ENCODE assay signal across 12 cellular contexts in genomic region chr9:2560175-2560574, GRCh38.
DNase-seq lines count a peak whose midpoint lies in the region; ATAC-seq and TF ChIP-seq lines count a peak whose summit lies in the region.
"Had no signal": no experiment of that assay in that cellular context is flagged by ENCODE, and none has a peak within 500 bp of the region (broad histone marks: within the 10 kb centered on the region; RNA-seq: fewer than 3 reads in every experiment).

No MANE protein-coding gene starts in this region.

- no peaks in the 10 kb centered on the region for H3K36me3 Mint-ChIP-seq in activated naive CD8-positive, alpha-beta T cell treated with anti-CD3 and anti-CD28 coated beads for 36 hours

- DNase-seq in EH (ENCODE audit: low read depth) (peak; percentile 22), NCI-H510A treated with DMSO at 0.1 percent for 48 hours (lab: John Stamatoyannopoulos, UW) (peak; percentile 78), left ventricle myocardium superior (no peak), sigmoid colon (no peak), NCI-H2171 (lab: John Stamatoyannopoulos, UW) (no peak), cerebellum (ENCODE audit: low spot score) (no peak)
- no peak for DNase-seq in activated naive CD8-positive, alpha-beta T cell treated with anti-CD3 and anti-CD28 coated beads for 36 hours
- DNase-seq: activated T-cell treated with anti-CD3 and anti-CD28 coated beads, Interleukin-2, amount 50 U/mL, for 24 hours; Karpas-422; NCI-H1930; OCI-M1 had no signal

- no peaks in the 10 kb centered on the region for H3K9me3 ChIP-seq in sigmoid colon

- no peaks in the 10 kb centered on the region for H3K36me3 ChIP-seq in sigmoid colon

- peaks cover 0 to 21% (median 19%) of the 10 kb centered on the region in 4 donors for H3K4me1 ChIP-seq in sigmoid colon

- peaks cover 20% of the 10 kb centered on the region for H3K9me3 Mint-ChIP-seq in activated naive CD8-positive, alpha-beta T cell treated with anti-CD3 and anti-CD28 coated beads for 36 hours

- no peaks in the 10 kb centered on the region for H3K4me1 Mint-ChIP-seq in activated naive CD8-positive, alpha-beta T cell treated with anti-CD3 and anti-CD28 coated beads for 36 hours

- H3K27me3 Mint-ChIP-seq in activated naive CD8-positive, alpha-beta T cell treated with anti-CD3 and anti-CD28 coated beads for 36 hours: peaks cover 4% of the 10 kb centered on the region
- H3K27me3 Mint-ChIP-seq: activated T-cell treated with anti-CD3 and anti-CD28 coated beads, Interleukin-2, amount 50 U/mL, for 24 hours had no signal

- no peak for TF ChIP-seq EP300 in sigmoid colon (IDR thresholded peaks at IDR 0.05)

- ATAC-seq in left ventricle myocardium superior: peak; percentile 46
- ATAC-seq in HG03342 (IDR thresholded peaks at IDR 0.05; ENCODE audit: unreplicated experiment): no peak

- H3K4me3 ChIP-seq in sigmoid colon: no peak overlapping the region

- peak overlapping the region; percentile 36 to 78 (median 70) for H3K27ac ChIP-seq in sigmoid colon

- H3K27ac Mint-ChIP-seq in activated naive CD8-positive, alpha-beta T cell treated with anti-CD3 and anti-CD28 coated beads for 36 hours: no peak overlapping the region
- H3K27ac Mint-ChIP-seq: activated T-cell treated with anti-CD3 and anti-CD28 coated beads, Interleukin-2, amount 50 U/mL, for 24 hours had no signal

- H3K4me3 Mint-ChIP-seq in activated naive CD8-positive, alpha-beta T cell treated with anti-CD3 and anti-CD28 coated beads for 36 hours: no peak overlapping the region
- H3K4me3 Mint-ChIP-seq: activated T-cell treated with anti-CD3 and anti-CD28 coated beads, Interleukin-2, amount 50 U/mL, for 24 hours had no signal

- intact Hi-C loops in left ventricle myocardium superior (cut with micrococcal nuclease): no loop called here
- intact Hi-C loops in sigmoid colon (cut with DNase I): no loop called here

- H3K27me3 ChIP-seq in sigmoid colon: no peaks in the 10 kb centered on the region

- no peak for TF ChIP-seq CTCF in sigmoid colon (IDR thresholded peaks at IDR 0.05)

- no peak for TF ChIP-seq POLR2A in sigmoid colon (IDR thresholded peaks at IDR 0.05)

Comparison
In these comparisons a context has a peak if more than half of its experiments do, and no peak if none do; other contexts are left out.
1. DNase-seq: peak in EH (single experiment) and NCI-H510A treated with DMSO at 0.1 percent for 48 hours (single experiment); none in left ventricle myocardium superior (single experiment), sigmoid colon (single experiment), activated naive CD8-positive, alpha-beta T cell treated with anti-CD3 and anti-CD28 coated beads for 36 hours (single experiment), NCI-H2171 (single experiment) and cerebellum (single experiment).